In the genomic region with DNA sequence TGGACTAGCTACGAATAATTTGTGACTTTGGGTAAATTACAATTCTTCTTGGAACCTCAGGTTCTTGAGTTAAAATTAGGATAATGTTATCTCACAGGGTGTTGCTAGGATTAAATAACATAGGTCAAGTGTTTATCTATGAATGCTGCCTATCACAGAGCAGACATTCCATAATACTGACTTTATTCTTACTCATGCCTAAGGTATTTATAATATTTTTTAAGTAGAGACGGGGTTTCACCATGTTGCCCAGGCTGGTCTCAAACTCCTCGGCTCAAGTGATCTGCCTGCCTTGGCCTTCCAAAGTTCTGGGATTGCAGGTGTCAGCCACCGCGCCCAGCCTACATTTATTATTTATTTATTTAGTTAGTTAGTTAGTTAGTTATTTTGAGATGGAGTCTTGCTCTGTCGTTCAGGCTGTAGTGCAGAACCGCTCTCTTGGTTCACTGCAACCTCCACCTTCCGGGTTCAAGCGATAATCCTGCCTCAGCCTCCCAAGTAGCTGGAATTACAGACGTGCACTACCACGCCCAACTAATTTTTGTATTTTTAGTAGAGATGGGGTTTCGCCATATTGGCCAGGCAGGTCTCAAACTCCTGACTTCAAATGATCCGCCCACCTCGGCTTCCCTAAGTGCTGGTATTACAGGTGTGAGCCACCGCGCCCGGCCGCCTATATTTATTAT, we compare ENCODE assay signal across 5 cellular contexts. TPM values are rescaled to one million over a fixed set of nuclear protein-coding genes. Genes with fewer than 3 reads are reported as not detected.
DNase-seq lines count a peak whose midpoint lies in the region; ATAC-seq and TF ChIP-seq lines count a peak whose summit lies in the region.

No MANE protein-coding gene starts in this region.

- peaks cover 16% of the 10 kb centered on the region for H3F3A ChIP-seq in smooth muscle cell (ENCODE audit: low read depth)

- TF ChIP-seq CTCF in endodermal cell (conservative IDR thresholded peaks at IDR 0.05) (no peak), smooth muscle cell (IDR thresholded peaks at IDR 0.05; ENCODE audit: borderline replicate concordance, insufficient read depth, poor library complexity, severe bottlenecking) (no peak)

- peak overlapping the region; percentile 99 for H3K27ac Mint-ChIP-seq in endodermal cell

- WGBS in endodermal cell (ENCODE audit: insufficient coverage in 1 of 2, insufficient read length in 1 of 2), 2 experiments, result 90 to 91% methylated on average over 7 to 16 of the region's 18 CpGs
- 81% methylated on average over 18 of the region's 18 CpGs for WGBS in smooth muscle cell (ENCODE audit: low lambda C conversion rate)

- H3K9me3 ChIP-seq in NT2/D1 (ENCODE audit: insufficient read depth, low read length), result no peaks in the 10 kb centered on the region
- no peaks in the 10 kb centered on the region for H3K9me3 ChIP-seq in endodermal cell (ENCODE audit: control insufficient read depth, low read length)
- no peaks in the 10 kb centered on the region for H3K9me3 ChIP-seq in smooth muscle cell (replicated peaks; ENCODE audit: low read depth)

- ATAC-seq in HG02610 (IDR thresholded peaks at IDR 0.05; ENCODE audit: unreplicated experiment), result no peak

- H3K4me2 ChIP-seq in smooth muscle cell, result peak overlapping the region; percentile 100

- H3K27ac ChIP-seq in endodermal cell (ENCODE audit: low read depth, low read length), result peak overlapping the region; percentile 96
- peak overlapping the region; percentile 100 for H3K27ac ChIP-seq in smooth muscle cell (ENCODE audit: low read depth)

- H3K9me3 Mint-ChIP-seq in endodermal cell, result no peaks in the 10 kb centered on the region

- H3K27me3 ChIP-seq in NT2/D1 (ENCODE audit: insufficient read depth, insufficient read length) (no peaks in the 10 kb centered on the region), endodermal cell (ENCODE audit: control insufficient read depth, insufficient read depth, low read length, poor library complexity, severe bottlenecking) (no peaks in the 10 kb centered on the region), smooth muscle cell (ENCODE audit: low read depth) (no peaks in the 10 kb centered on the region)

- DNase-seq in NT2/D1 (ENCODE audit: low read depth, low spot score) (no peak), endodermal cell (no peak), smooth muscle cell (lab: John Stamatoyannopoulos, UW; ENCODE audit: unreplicated experiment) (no peak), D341Med (ENCODE audit: low spot score) (no peak)

- peak overlapping the region; percentile 95 for H3K4me3 Mint-ChIP-seq in endodermal cell

- H3K36me3 Mint-ChIP-seq in endodermal cell (ENCODE audit: low read depth), result peaks cover 5% of the 10 kb centered on the region

- H4K20me1 ChIP-seq in smooth muscle cell (ENCODE audit: low read depth), result peaks cover 9% of the 10 kb centered on the region

- H3K9ac ChIP-seq in NT2/D1 (ENCODE audit: insufficient read length, low read depth), result peak overlapping the region; percentile 98
- peak overlapping the region; percentile 95 for H3K9ac ChIP-seq in endodermal cell (ENCODE audit: extremely low read depth, low read length, poor library complexity, severe bottlenecking)
- H3K9ac ChIP-seq in smooth muscle cell (ENCODE audit: low read depth), result peak overlapping the region; percentile 99

- no peaks in the 10 kb centered on the region for H3K4me1 ChIP-seq in NT2/D1 (ENCODE audit: insufficient read depth, insufficient read length)
- H3K4me1 ChIP-seq in endodermal cell (ENCODE audit: control insufficient read depth, insufficient read depth, low read length), result no peaks in the 10 kb centered on the region
- peaks cover 18% of the 10 kb centered on the region for H3K4me1 ChIP-seq in smooth muscle cell (ENCODE audit: low read depth)

- H2AFZ ChIP-seq in smooth muscle cell (ENCODE audit: low read depth), result peak overlapping the region; percentile 98

- H3K27me3 Mint-ChIP-seq in endodermal cell (ENCODE audit: insufficient read depth), result no peaks in the 10 kb centered on the region

- peaks cover 52% of the 10 kb centered on the region for H3K79me2 ChIP-seq in smooth muscle cell (ENCODE audit: low read depth)

- H3K4me3 ChIP-seq in NT2/D1 (ENCODE audit: insufficient read length, low read depth) (peak overlapping the region; percentile 84), endodermal cell (ENCODE audit: low read length) (peak overlapping the region; percentile 99), smooth muscle cell (peak overlapping the region; percentile 75)

- H3K4me1 Mint-ChIP-seq in endodermal cell, result peaks cover 10% of the 10 kb centered on the region

- H3K36me3 ChIP-seq in NT2/D1 (ENCODE audit: insufficient read depth, insufficient read length, low read length), result no peaks in the 10 kb centered on the region
- H3K36me3 ChIP-seq in endodermal cell (ENCODE audit: control insufficient read depth, insufficient read depth, low read length), result no peaks in the 10 kb centered on the region
- H3K36me3 ChIP-seq in smooth muscle cell (ENCODE audit: low read depth), result no peaks in the 10 kb centered on the region

RNA-seq across cellular contexts. Expression of a gene that starts 0.7 kb away (rescaled TPM):
- 10 to 100 TPM; 42.1 to 46.2 TPM for total RNA-seq in endodermal cell
- 30.1 TPM for polyA plus RNA-seq in endodermal cell (2013, experiment 1 of 2)
- polyA plus RNA-seq in endodermal cell (2013, experiment 2 of 2), result 28.6 TPM
- 27.2 and 57.9 TPM in 2 replicates for total RNA-seq in smooth muscle cell
- 24.5 and 35.7 TPM in 2 replicates for polyA plus RNA-seq in smooth muscle cell

RNA-seq across cellular contexts. Expression of a gene that starts 3.8 kb away (rescaled TPM):
- total RNA-seq in endodermal cell, result 10 to 100 TPM; 62.0 to 68.8 TPM
- 41.7 TPM for polyA plus RNA-seq in endodermal cell (2013, experiment 1 of 2)
- polyA plus RNA-seq in endodermal cell (2013, experiment 2 of 2), result 38.7 TPM
- 78.7 and 91.9 TPM in 2 replicates for total RNA-seq in smooth muscle cell
- 71.8 and 73.8 TPM in 2 replicates for polyA plus RNA-seq in smooth muscle cell

RNA-seq across cellular contexts. Expression of a gene that starts 56.9 kb away (rescaled TPM):
- total RNA-seq in endodermal cell (10 to 100 TPM; 14.6 to 19.3 TPM), smooth muscle cell (16.0 and 25.1 TPM in 2 replicates)
- polyA plus RNA-seq in endodermal cell (2013, experiment 1 of 2), result 20.3 TPM
- 18.0 TPM for polyA plus RNA-seq in endodermal cell (2013, experiment 2 of 2)
- 11.0 and 13.4 TPM in 2 replicates for polyA plus RNA-seq in smooth muscle cell

RNA-seq across cellular contexts. Expression of a gene that starts 57.0 kb away (rescaled TPM):
- total RNA-seq in endodermal cell (10 to 100 TPM; 32.9 to 34.4 TPM), smooth muscle cell (46.5 and 88.4 TPM in 2 replicates)
- 31.8 TPM for polyA plus RNA-seq in endodermal cell (2013, experiment 1 of 2)
- polyA plus RNA-seq in endodermal cell (2013, experiment 2 of 2), result 30.8 TPM
- polyA plus RNA-seq in smooth muscle cell, result 18.4 and 18.6 TPM in 2 replicates
